34 cellular contexts compared by ENCODE assay signal in genomic region chr17:6191405-6192095, GRCh38.
"Had no signal": no experiment of that assay in that cellular context is flagged by ENCODE, and none has a peak within 500 bp of the region (broad histone marks: within the 10 kb centered on the region; RNA-seq: fewer than 3 reads in every experiment).

No MANE protein-coding gene starts in this region.

- DNase-seq: activated B cell treated with CpG ODN at 0.5 μM for 24 hours; activated CD4-positive, alpha-beta memory T cell treated with anti-CD3 and anti-CD28 coated beads for 36 hours; activated CD4-positive, alpha-beta T cell treated with anti-CD3 and anti-CD28 coated beads for 4 hours; activated CD4-positive, alpha-beta T cell treated with anti-CD3 and anti-CD28 coated beads, Interleukin-2, amount 50 U/mL, for 1 hour; activated CD4-positive, CD25-positive, alpha-beta regulatory T cell treated with anti-CD3 and anti-CD28 coated beads, Interleukin-2, amount 50 U/mL, for 72 hours; activated CD8-positive, alpha-beta memory T cell treated with anti-CD3 and anti-CD28 coated beads, Interleukin-2, amount 50 U/mL, for 48 hours; activated effector memory CD4-positive, alpha-beta T cell treated with Interleukin-2 at 50 U/mL for 16 hours; activated naive CD4-positive, alpha-beta T cell treated with anti-CD3 and anti-CD28 coated beads, Interleukin-2, amount 10 ng/mL, durations not matched to agents 7 days and 5 days; activated naive CD8-positive, alpha-beta T cell treated with anti-CD3 and anti-CD28 coated beads, Interleukin-2, amount 50 U/mL, for 24 hours; activated T-cell treated with anti-CD3 and anti-CD28 coated beads, Interleukin-2, amount 50 U/mL, for 48 hours; anterior cingulate cortex; Kasumi-1; KG1; NCI-H1048; NCI-H1105 treated with DMSO at 0.1 percent for 48 hours; NCI-H1436; NCI-H1694; NCI-H1930; NCI-H2081 treated with DMSO at 0.1 percent for 48 hours; NCI-H226; NCI-H524 treated with DMSO at 0.1 percent for 48 hours; NCI-H748 treated with DMSO at 0.1 percent for 48 hours; NK-92 treated with Interleukin-12 subunit alpha and Interleukin-12 subunit beta, amount 100 ng/mL, for 24 hours; SIG-M5; T-cell; T-helper 17 cell had no signal

- H3K36me3 ChIP-seq: MG63 had no signal

- H3K27me3 ChIP-seq: MG63 had no signal

- H3K36me3 Mint-ChIP-seq: activated CD4-positive, alpha-beta memory T cell treated with anti-CD3 and anti-CD28 coated beads for 36 hours; activated naive CD4-positive, alpha-beta T cell treated with anti-CD3 and anti-CD28 coated beads, Interleukin-2, amount 10 ng/mL, durations not matched to agents 7 days and 5 days; activated naive CD8-positive, alpha-beta T cell; T-cell had no signal

- H2AFZ ChIP-seq: PC-9 had no signal

- H3K4me2 ChIP-seq: PC-9 had no signal

- H3K27me3 Mint-ChIP-seq: activated naive CD4-positive, alpha-beta T cell treated with anti-CD3 and anti-CD28 coated beads, Interleukin-2, amount 10 ng/mL, durations not matched to agents 7 days and 5 days; activated naive CD8-positive, alpha-beta T cell had no signal

- H3K9me3 ChIP-seq: MG63 had no signal

- H3K9me3 Mint-ChIP-seq: activated CD4-positive, alpha-beta memory T cell treated with anti-CD3 and anti-CD28 coated beads for 36 hours had no signal

- ATAC-seq: activated naive CD8-positive, alpha-beta T cell treated with anti-CD3 and anti-CD28 coated beads, Interleukin-2, amount 50 U/mL, for 24 hours; Right ventricle myocardium inferior; SK-N-SH treated with all-trans-retinoic acid at 6 μM for 48 hours; T-cell; T-helper 17 cell had no signal

- H3K27ac Mint-ChIP-seq: activated B cell treated with CpG ODN at 0.5 μM for 24 hours; activated CD4-positive, alpha-beta memory T cell treated with anti-CD3 and anti-CD28 coated beads for 36 hours; activated naive CD4-positive, alpha-beta T cell treated with anti-CD3 and anti-CD28 coated beads, Interleukin-2, amount 10 ng/mL, durations not matched to agents 7 days and 5 days; activated naive CD8-positive, alpha-beta T cell; activated naive CD8-positive, alpha-beta T cell treated with anti-CD3 and anti-CD28 coated beads, Interleukin-2, amount 50 U/mL, for 24 hours; T-cell; T-helper 17 cell had no signal

- H3K4me3 ChIP-seq: MG63, PC-9 had no signal

- H3K27ac ChIP-seq: PC-9, RWPE1, VCaP had no signal

- H3K4me3 Mint-ChIP-seq: activated B cell treated with CpG ODN at 0.5 μM for 24 hours; activated CD4-positive, alpha-beta memory T cell treated with anti-CD3 and anti-CD28 coated beads for 36 hours; activated naive CD4-positive, alpha-beta T cell treated with anti-CD3 and anti-CD28 coated beads, Interleukin-2, amount 10 ng/mL, durations not matched to agents 7 days and 5 days; activated naive CD8-positive, alpha-beta T cell; activated naive CD8-positive, alpha-beta T cell treated with anti-CD3 and anti-CD28 coated beads, Interleukin-2, amount 50 U/mL, for 24 hours; brain; T-cell; T-helper 17 cell had no signal

- H3K4me1 Mint-ChIP-seq: activated B cell treated with CpG ODN at 0.5 μM for 24 hours; activated naive CD4-positive, alpha-beta T cell treated with anti-CD3 and anti-CD28 coated beads, Interleukin-2, amount 10 ng/mL, durations not matched to agents 7 days and 5 days; activated naive CD8-positive, alpha-beta T cell treated with anti-CD3 and anti-CD28 coated beads, Interleukin-2, amount 50 U/mL, for 24 hours; T-cell; T-helper 17 cell had no signal
